Comparison of ENCODE assay signal across 1 cellular context in the genomic region with DNA sequence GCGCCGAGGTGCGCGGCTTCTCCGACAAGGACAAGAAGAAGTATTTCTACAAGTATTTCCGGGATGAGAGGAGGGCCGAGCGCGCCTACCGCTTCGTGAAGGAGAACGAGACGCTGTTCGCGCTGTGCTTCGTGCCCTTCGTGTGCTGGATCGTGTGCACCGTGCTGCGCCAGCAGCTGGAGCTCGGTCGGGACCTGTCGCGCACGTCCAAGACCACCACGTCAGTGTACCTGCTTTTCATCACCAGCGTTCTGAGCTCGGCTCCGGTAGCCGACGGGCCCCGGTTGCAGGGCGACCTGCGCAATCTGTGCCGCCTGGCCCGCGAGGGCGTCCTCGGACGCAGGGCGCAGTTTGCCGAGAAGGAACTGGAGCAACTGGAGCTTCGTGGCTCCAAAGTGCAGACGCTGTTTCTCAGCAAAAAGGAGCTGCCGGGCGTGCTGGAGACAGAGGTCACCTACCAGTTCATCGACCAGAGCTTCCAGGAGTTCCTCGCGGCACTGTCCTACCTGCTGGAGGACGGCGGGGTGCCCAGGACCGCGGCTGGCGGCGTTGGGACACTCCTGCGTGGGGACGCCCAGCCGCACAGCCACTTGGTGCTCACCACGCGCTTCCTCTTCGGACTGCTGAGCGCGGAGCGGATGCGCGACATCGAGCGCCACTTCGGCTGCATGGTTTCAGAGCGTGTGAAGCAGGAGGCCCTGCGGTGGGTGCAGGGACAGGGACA.
TF ChIP-seq lines count a peak whose summit lies in the region.

No MANE protein-coding gene starts in this region.

TF ChIP-seq in H1, 55 proteins besides CTCF, POLR2A, EP300 and RAD21:
- TF ChIP-seq ATF3 (IDR thresholded peaks at IDR 0.05; ENCODE audit: insufficient read depth, low read depth, low read length) (no peak), KDM5A (IDR thresholded peaks at IDR 0.05; ENCODE audit: low read length) (no peak), KDM4A (IDR thresholded peaks at IDR 0.05; ENCODE audit: low read depth, low read length, severe bottlenecking) (no peak), EGR1 (IDR thresholded peaks at IDR 0.05; ENCODE audit: borderline replicate concordance, low read depth, low read length) (no peak), ZNF274 (IDR thresholded peaks at IDR 0.05; ENCODE audit: borderline replicate concordance, extremely low read depth, low read length) (no peak), SAP30 (IDR thresholded peaks at IDR 0.05; ENCODE audit: insufficient read depth, insufficient replicate concordance, low read length) (no peak)
